ENCODE assay signal across 23 cellular contexts in the genomic region with DNA sequence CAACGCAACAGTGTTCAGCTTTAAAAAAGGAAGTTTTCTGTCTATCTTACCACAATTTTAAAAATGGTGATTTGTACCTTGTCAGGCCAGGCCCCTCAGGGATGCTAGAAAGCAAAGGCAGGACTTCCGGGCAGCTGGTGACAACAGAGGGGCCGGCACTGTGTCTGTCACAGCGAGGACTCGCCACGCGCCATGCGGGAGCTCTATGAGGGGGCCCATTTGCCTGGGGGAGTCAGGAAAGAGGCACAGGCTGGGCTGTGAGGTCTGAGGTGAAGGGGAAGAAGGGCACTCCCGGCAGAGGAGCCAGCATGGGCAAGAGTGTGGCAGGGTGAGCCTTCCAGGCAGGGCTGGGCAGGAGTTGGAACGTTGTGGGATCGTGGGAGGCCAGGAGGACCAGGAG. TPM values are rescaled to one million over a fixed set of nuclear protein-coding genes. Genes with fewer than 3 reads are reported as not detected.
A peak's percentile ranks its signal among the peaks of the same experiment; 100 is the strongest.
DNase-seq lines count a peak whose midpoint lies in the region; ATAC-seq and TF ChIP-seq lines count a peak whose summit lies in the region.
"Had no signal": no experiment of that assay in that cellular context is flagged by ENCODE, and none has a peak within 500 bp of the region (broad histone marks: within the 10 kb centered on the region; RNA-seq: fewer than 3 reads in every experiment).

No MANE protein-coding gene starts in this region.

- no peak for TF ChIP-seq CTCF in IMR-90 (conservative IDR thresholded peaks at IDR 0.05; ENCODE audit: low read depth, low read length)
- TF ChIP-seq CTCF in neural progenitor cell (IDR thresholded peaks at IDR 0.05) = no peak
- no peak for TF ChIP-seq CTCF in ovary (IDR thresholded peaks at IDR 0.05)

- H3K4me2 ChIP-seq in IMR-90 (ENCODE audit: low read depth, low read length) (no peak overlapping the region), neural progenitor cell (no peak overlapping the region)
- H3K4me2 ChIP-seq: KMS-11 had no signal

- H3K9me3 Mint-ChIP-seq in CD4-positive, CD25-positive, alpha-beta regulatory T cell = no peaks in the 10 kb centered on the region
- no peaks in the 10 kb centered on the region for H3K9me3 Mint-ChIP-seq in neural progenitor cell

- no peaks in the 10 kb centered on the region for H3K79me1 ChIP-seq in IMR-90 (ENCODE audit: low read depth in 1 of 2, low read length in 2 of 2)

- TF ChIP-seq EP300 in ovary (IDR thresholded peaks at IDR 0.05) = no peak

- no peak for DNase-seq in CD4-positive, CD25-positive, alpha-beta regulatory T cell
- DNase-seq in IMR-90 = no peak
- no peak for DNase-seq in neural progenitor cell (ENCODE audit: low spot score)
- no peak for DNase-seq in ovary
- DNase-seq in central memory CD4-positive, alpha-beta T cell = no peak
- no peak for DNase-seq in NCI-H2171 (lab: John Stamatoyannopoulos, UW)
- DNase-seq: activated CD4-positive, alpha-beta T cell treated with anti-CD3 and anti-CD28 coated beads for 36 hours; activated CD8-positive, alpha-beta memory T cell treated with anti-CD3 and anti-CD28 coated beads, Interleukin-2, amount 50 U/mL, for 4 hours; activated effector memory CD4-positive, alpha-beta T cell treated with anti-CD3 and anti-CD28 coated beads, Interleukin-2, amount 50 U/mL, for 16 hours; COR-L47; DMS79 treated with DMSO at 0.1 percent for 48 hours; kidney glomerular epithelial cell; NCI-H1694 treated with DMSO at 0.1 percent for 48 hours; NCI-H2227 treated with DMSO at 0.1 percent for 48 hours; PC-3; SHP77; sigmoid colon; stimulated activated CD8-positive, alpha-beta memory T cell treated with anti-CD3 and anti-CD28 coated beads, Interleukin-4, amount 100 ng/mL, for 48 hours had no signal

- peak overlapping the region in 2 of 3 donors; percentile 42 to 84 for H3K27ac Mint-ChIP-seq in CD4-positive, CD25-positive, alpha-beta regulatory T cell
- peak overlapping the region; percentile 50 for H3K27ac Mint-ChIP-seq in neural progenitor cell
- H3K27ac Mint-ChIP-seq: activated CD4-positive, alpha-beta T cell treated with anti-CD3 and anti-CD28 coated beads for 36 hours had no signal

- H3K27me3 Mint-ChIP-seq in CD4-positive, CD25-positive, alpha-beta regulatory T cell = no peaks in the 10 kb centered on the region
- H3K27me3 Mint-ChIP-seq in neural progenitor cell (ENCODE audit: insufficient read depth, low read depth) = peaks cover 17% of the 10 kb centered on the region
- H3K27me3 Mint-ChIP-seq: activated CD4-positive, alpha-beta T cell treated with anti-CD3 and anti-CD28 coated beads for 36 hours had no signal

- H2BK5ac ChIP-seq in IMR-90 (ENCODE audit: low read depth, low read length, poor library complexity, severe bottlenecking) = no peak overlapping the region

- H4K5ac ChIP-seq in IMR-90 (ENCODE audit: low read depth, low read length) = no peak overlapping the region

- H3K27ac ChIP-seq in CD4-positive, CD25-positive, alpha-beta regulatory T cell (ENCODE audit: insufficient read depth, low read length, poor library complexity, severe bottlenecking) = no peak overlapping the region
- H3K27ac ChIP-seq in IMR-90 (ENCODE audit: insufficient read depth, low read length) = no peak overlapping the region
- peak overlapping the region; percentile 2 for H3K27ac ChIP-seq in angular gyrus (ENCODE audit: low read depth, low read length)
- no peak overlapping the region for H3K27ac ChIP-seq in neural progenitor cell
- no peak overlapping the region for H3K27ac ChIP-seq in ovary
- H3K27ac ChIP-seq: breast epithelium, KMS-11, sigmoid colon, thoracic aorta had no signal

- peaks cover 28% of the 10 kb centered on the region for H3K4me1 ChIP-seq in CD4-positive, CD25-positive, alpha-beta regulatory T cell (ENCODE audit: control insufficient read depth, insufficient read depth, low read length, poor library complexity, severe bottlenecking)
- H3K4me1 ChIP-seq in IMR-90 (ENCODE audit: control insufficient read depth, insufficient read depth, low read length) = no peaks in the 10 kb centered on the region
- peaks cover 10% of the 10 kb centered on the region for H3K4me1 ChIP-seq in neural progenitor cell
- no peaks in the 10 kb centered on the region for H3K4me1 ChIP-seq in ovary (ENCODE audit: insufficient read depth)
- H3K4me1 ChIP-seq: breast epithelium, sigmoid colon had no signal

- no peak for ATAC-seq in CD4-positive, CD25-positive, alpha-beta regulatory T cell (ENCODE audit: low read depth in 2 of 2)
- ATAC-seq in IMR-90 (ENCODE audit: low read depth) = no peak
- ATAC-seq: activated CD4-positive, alpha-beta T cell treated with anti-CD3 and anti-CD28 coated beads for 36 hours; PC-3 had no signal

- no peak overlapping the region for H3K18ac ChIP-seq in IMR-90 (ENCODE audit: low read depth, low read length)

- no peak overlapping the region for H4K91ac ChIP-seq in IMR-90 (ENCODE audit: insufficient read depth, low read depth, low read length)

- no peak overlapping the region for H2BK20ac ChIP-seq in IMR-90 (ENCODE audit: low read depth, low read length)

- no peaks in the 10 kb centered on the region for H3K9me1 ChIP-seq in IMR-90 (ENCODE audit: insufficient read depth, low read length)

- H4K8ac ChIP-seq in IMR-90 (ENCODE audit: low read depth in 2 of 2, low read length in 2 of 2) = no peak overlapping the region

- dilution Hi-C loops in IMR-90 (cut with HindIII; ENCODE audit: low sequenced_read_pairs, unreplicated experiment) = no loop called here

- TF ChIP-seq POLR2A in IMR-90 (IDR thresholded peaks at IDR 0.05; ENCODE audit: low read depth, low read length) (no peak), ovary (IDR thresholded peaks at IDR 0.05) (no peak)

- TF ChIP-seq RAD21 in IMR-90 (IDR thresholded peaks at IDR 0.05; ENCODE audit: low read length) = no peak

- H3F3A ChIP-seq in neural progenitor cell (ENCODE audit: low read depth) = peaks cover 4% of the 10 kb centered on the region

- no peak overlapping the region for H3K9ac ChIP-seq in IMR-90 (ENCODE audit: low read depth, low read length)
- no peak overlapping the region for H3K9ac ChIP-seq in neural progenitor cell
- H3K9ac ChIP-seq: KMS-11 had no signal

- no peak overlapping the region for H3K14ac ChIP-seq in IMR-90 (replicated peaks; ENCODE audit: low read depth, low read length)

- no peak overlapping the region for H3K4ac ChIP-seq in IMR-90 (ENCODE audit: low read depth, low read length)

- no peak overlapping the region for H2AK5ac ChIP-seq in IMR-90 (ENCODE audit: low read depth, low read length)

- no peak overlapping the region for H2AFZ ChIP-seq in IMR-90 (replicated peaks; ENCODE audit: low read length, poor library complexity)
- no peak overlapping the region for H2AFZ ChIP-seq in neural progenitor cell (replicated peaks)

- no peak overlapping the region for H3K23ac ChIP-seq in IMR-90 (ENCODE audit: low read depth, low read length)

- H3K9me3 ChIP-seq in CD4-positive, CD25-positive, alpha-beta regulatory T cell (ENCODE audit: control insufficient read depth in 2 of 2, low read length in 2 of 2) = no peaks in the 10 kb centered on the region
- H3K9me3 ChIP-seq in IMR-90 (ENCODE audit: control insufficient read depth, insufficient read depth, low read length) = no peaks in the 10 kb centered on the region
- no peaks in the 10 kb centered on the region for H3K9me3 ChIP-seq in neural progenitor cell (ENCODE audit: low read depth)
- no peaks in the 10 kb centered on the region for H3K9me3 ChIP-seq in ovary
- H3K9me3 ChIP-seq: breast epithelium, sigmoid colon, thoracic aorta had no signal

- CTCF ChIA-PET in IMR-90 (lab: Yijun Ruan, JAX) = no interaction called here

- H3K56ac ChIP-seq in IMR-90 (ENCODE audit: extremely low read depth, insufficient read depth, low read length) = no peak overlapping the region

- POLR2A ChIA-PET in IMR-90 (lab: Charles Lee; ENCODE audit: unreplicated experiment) = no interaction called here

- 80% methylated on average over 1 of the region's 11 CpGs; no CpG with 5 or more reads in 1 of the 2 experiments for WGBS in IMR-90 (ENCODE audit: extremely low coverage in 2 of 2, insufficient read length in 1 of 2), 2 experiments
- 78 to 88% (median 81%) methylated on average over 11 of the region's 11 CpGs for WGBS in ovary, 3 donors

- in situ Hi-C loops in IMR-90 (cut with MboI; ENCODE audit: low sequenced_read_pairs) = no loop called here

- H3K36me3 Mint-ChIP-seq in CD4-positive, CD25-positive, alpha-beta regulatory T cell = no peaks in the 10 kb centered on the region
- no peaks in the 10 kb centered on the region for H3K36me3 Mint-ChIP-seq in neural progenitor cell

- H3K4me3 Mint-ChIP-seq in CD4-positive, CD25-positive, alpha-beta regulatory T cell = peak overlapping the region in 1 of 4 donors; percentile 19
- H3K4me3 Mint-ChIP-seq in neural progenitor cell = no peak overlapping the region
- H3K4me3 Mint-ChIP-seq: activated CD4-positive, alpha-beta T cell treated with anti-CD3 and anti-CD28 coated beads for 36 hours had no signal

- H2BK15ac ChIP-seq in IMR-90 (ENCODE audit: low read depth, low read length) = no peak overlapping the region

- H2AK9ac ChIP-seq in IMR-90 (replicated peaks; ENCODE audit: low read depth, low read length, poor library complexity) = peak overlapping the region; percentile 28

- no peak overlapping the region for H2BK120ac ChIP-seq in IMR-90 (ENCODE audit: low read depth, low read length)

- no peak overlapping the region for H3K4me3 ChIP-seq in CD4-positive, CD25-positive, alpha-beta regulatory T cell (ENCODE audit: low read depth, low read length)
- no peak overlapping the region for H3K4me3 ChIP-seq in IMR-90 (ENCODE audit: insufficient read depth, low read depth, low read length)
- no peak overlapping the region for H3K4me3 ChIP-seq in neural progenitor cell
- H3K4me3 ChIP-seq in ovary = no peak overlapping the region
- H3K4me3 ChIP-seq: breast epithelium, lung, sigmoid colon, thoracic aorta had no signal

- H3K36me3 ChIP-seq in CD4-positive, CD25-positive, alpha-beta regulatory T cell (ENCODE audit: control insufficient read depth, insufficient read depth, low read length) = no peaks in the 10 kb centered on the region
- H3K36me3 ChIP-seq in IMR-90 (ENCODE audit: control insufficient read depth, insufficient read depth, low read length) (no peaks in the 10 kb centered on the region), neural progenitor cell (no peaks in the 10 kb centered on the region), ovary (no peaks in the 10 kb centered on the region)
- H3K36me3 ChIP-seq: breast epithelium, sigmoid colon, thoracic aorta had no signal

- H3K79me2 ChIP-seq in neural progenitor cell (ENCODE audit: low read depth) = no peaks in the 10 kb centered on the region

- H3K27me3 ChIP-seq in CD4-positive, CD25-positive, alpha-beta regulatory T cell (ENCODE audit: control insufficient read depth, insufficient read depth, low read length) = no peaks in the 10 kb centered on the region
- peaks cover 23% of the 10 kb centered on the region; the same call in 1 of the 2 replicates for H3K27me3 ChIP-seq in IMR-90 (ENCODE audit: control insufficient read depth, insufficient read depth, low read length)
- H3K27me3 ChIP-seq in neural progenitor cell = no peaks in the 10 kb centered on the region
- no peaks in the 10 kb centered on the region for H3K27me3 ChIP-seq in ovary
- H3K27me3 ChIP-seq: breast epithelium, sigmoid colon had no signal

- no TSS peak for BruUV-seq in IMR-90 (replicated peaks; lab: Mats Ljungman, UMichigan)

- H3K4me1 Mint-ChIP-seq in CD4-positive, CD25-positive, alpha-beta regulatory T cell = peaks cover 5 to 41% (median 30%) of the 10 kb centered on the region in 4 donors
- peaks cover 32% of the 10 kb centered on the region for H3K4me1 Mint-ChIP-seq in neural progenitor cell

- intact Hi-C loops in IMR-90 (cut with micrococcal nuclease) (no loop called here), ovary (cut with DNase I) (no loop called here)

- H4K20me1 ChIP-seq in IMR-90 (ENCODE audit: insufficient read depth, low read length) (no peaks in the 10 kb centered on the region), neural progenitor cell (ENCODE audit: low read depth) (no peaks in the 10 kb centered on the region)

RNA-seq across cellular contexts. Expression of a gene that starts 7.0 kb away (rescaled TPM):
- total RNA-seq in CD4-positive, CD25-positive, alpha-beta regulatory T cell = 131 TPM
- polyA plus RNA-seq in CD4-positive, CD25-positive, alpha-beta regulatory T cell = 10 to 100 TPM; 17.7 to 23.7 (median 21.0) TPM
- total RNA-seq in IMR-90 (2012; rRNA removed) (5.9 and 6.4 TPM in 2 replicates), neural progenitor cell (ENCODE audit: low replicate concordance) (8.9 and 19.7 TPM in 2 replicates), ovary (10 to 100 TPM; 22.2 to 55.4 (median 46.0) TPM)
- polyA plus RNA-seq in IMR-90 (2012; rRNA removed) (11.6 and 11.9 TPM in 2 replicates), ovary (10 to 100 TPM; 20.9 to 27.3 TPM)
- polyA plus RNA-seq in IMR-90 (2012; cell fraction: cytosol; rRNA removed) = 7.4 and 10.4 TPM in 2 replicates
- polyA plus RNA-seq in IMR-90 (2012; cell fraction: nucleus; rRNA removed; ENCODE audit: low replicate concordance) = 32.9 and 36.9 TPM in 2 replicates
